Comparison of ENCODE assay signal across 8 cellular contexts in genomic region chr12:57430931-57431566, GRCh38. TPM values are rescaled to one million over a fixed set of nuclear protein-coding genes. Genes with fewer than 3 reads are reported as not detected.
DNase-seq lines count a peak whose midpoint lies in the region; ATAC-seq and TF ChIP-seq lines count a peak whose summit lies in the region.

Gene R3HDM2, minus strand, starts transcription at chr12:57431043. Its CDS starts 120,615 bp downstream, at chr12:57310428.

- peak within 1 kb of the TSS; percentile 85 to 98 (median 94) for H3K27ac ChIP-seq in heart right ventricle

- H3K4me1 ChIP-seq in heart right ventricle: peaks cover 0 to 24% (median 15%) of the 10 kb centered on the region in 9 donors

- H3K4me3 ChIP-seq in heart right ventricle: peak within 1 kb of the TSS; percentile 42 to 80 (median 66)

- no peaks in the 10 kb centered on the region for H3K9me3 Mint-ChIP-seq in type B pancreatic cell

- peak within 1 kb of the TSS; percentile 99 for H3K27ac Mint-ChIP-seq in type B pancreatic cell

- H3K36me3 ChIP-seq in heart right ventricle: peaks cover 0 to under 1% (median 0%) of the 10 kb centered on the region in 9 donors

- ATAC-seq in GM18498 (IDR thresholded peaks at IDR 0.05; ENCODE audit: unreplicated experiment) (peak; percentile 93), HG02885 (IDR thresholded peaks at IDR 0.05; ENCODE audit: poor library complexity, unreplicated experiment) (peak; percentile 96), heart right ventricle (peak; percentile 96 to 99 (median 98))

- no peaks in the 10 kb centered on the region for H3K27me3 ChIP-seq in heart right ventricle

- 3% methylated on average over 35 to 41 of the region's 41 CpGs for WGBS in heart right ventricle, 2 donors

- peak; percentile 81 for DNase-seq in NCI-H1694 (lab: John Stamatoyannopoulos, UW)
- peak; percentile 93 for DNase-seq in amniotic epithelial cell (ENCODE audit: low read depth)
- DNase-seq in heart right ventricle: peak; percentile 96
- DNase-seq in posterior cingulate gyrus: peak; percentile 91 to 99 (median 96)
- DNase-seq in type B pancreatic cell (ENCODE audit: extremely low spot score, unreplicated experiment): peak; percentile 96

- H3K4me3 Mint-ChIP-seq in type B pancreatic cell: peak within 1 kb of the TSS; percentile 98

- H3K4me1 Mint-ChIP-seq in type B pancreatic cell (ENCODE audit: unreplicated experiment): peaks cover 24% of the 10 kb centered on the region

- H3K36me3 Mint-ChIP-seq in type B pancreatic cell: peaks cover 5% of the 10 kb centered on the region

- intact Hi-C loops in T-helper 1 cell treated with Interleukin-12 subunit alpha and Interleukin-12 subunit beta and Interleukin-4 antibody, amounts not matched to agents 30 ng/mL and 1 ng/mL, for 36 hours (cut with micrococcal nuclease): loop anchor here (1.0 to 5.0 kb wide), 13 partner anchors 22 to 1458 kb away; partner anchors contain the start of genes ARHGAP9, CDK4, DCTN2 and GLI1
- intact Hi-C loops in heart right ventricle (cut with DNase I) (loop anchor here in 2 of 10 donors (2.0 kb wide), 1 partner anchor 22 kb away; no protein-coding TSS in a partner anchor), posterior cingulate gyrus (cut with DNase I) (no loop called here)

- no peak for TF ChIP-seq CTCF in heart right ventricle (IDR thresholded peaks at IDR 0.05)
- no peak for TF ChIP-seq CTCF in type B pancreatic cell (conservative IDR thresholded peaks at IDR 0.05)

- H3K9me3 ChIP-seq in heart right ventricle: no peaks in the 10 kb centered on the region

- H3K27me3 Mint-ChIP-seq in type B pancreatic cell: no peaks in the 10 kb centered on the region

RNA-seq across cellular contexts. Expression of gene R3HDM2, which starts in this region (rescaled TPM):
- total RNA-seq in T-helper 1 cell treated with Interleukin-12 subunit alpha and Interleukin-12 subunit beta and Interleukin-4 antibody, amounts not matched to agents 30 ng/mL and 1 ng/mL, for 36 hours: 67.4 and 68.3 TPM in 2 replicates
- total RNA-seq in heart right ventricle (100 to 1,000 TPM in 1 of 10 donors, 10 to 100 TPM in 9; 43.7 to 107 (median 82.9) TPM), type B pancreatic cell (ENCODE audit: low replicate concordance) (49.1 and 59.0 TPM in 2 replicates)
- 10 to 100 TPM; 15.5 to 17.6 TPM for polyA plus RNA-seq in heart right ventricle

Comparison
In these comparisons a context has a peak if more than half of its experiments do, and no peak if none do; other contexts are left out.
1. Peak in every context shown above with its lines: DNase-seq, ATAC-seq, H3K4me3 ChIP-seq and H3K27ac ChIP-seq.